2 cellular contexts compared by ENCODE assay signal in the genomic region with DNA sequence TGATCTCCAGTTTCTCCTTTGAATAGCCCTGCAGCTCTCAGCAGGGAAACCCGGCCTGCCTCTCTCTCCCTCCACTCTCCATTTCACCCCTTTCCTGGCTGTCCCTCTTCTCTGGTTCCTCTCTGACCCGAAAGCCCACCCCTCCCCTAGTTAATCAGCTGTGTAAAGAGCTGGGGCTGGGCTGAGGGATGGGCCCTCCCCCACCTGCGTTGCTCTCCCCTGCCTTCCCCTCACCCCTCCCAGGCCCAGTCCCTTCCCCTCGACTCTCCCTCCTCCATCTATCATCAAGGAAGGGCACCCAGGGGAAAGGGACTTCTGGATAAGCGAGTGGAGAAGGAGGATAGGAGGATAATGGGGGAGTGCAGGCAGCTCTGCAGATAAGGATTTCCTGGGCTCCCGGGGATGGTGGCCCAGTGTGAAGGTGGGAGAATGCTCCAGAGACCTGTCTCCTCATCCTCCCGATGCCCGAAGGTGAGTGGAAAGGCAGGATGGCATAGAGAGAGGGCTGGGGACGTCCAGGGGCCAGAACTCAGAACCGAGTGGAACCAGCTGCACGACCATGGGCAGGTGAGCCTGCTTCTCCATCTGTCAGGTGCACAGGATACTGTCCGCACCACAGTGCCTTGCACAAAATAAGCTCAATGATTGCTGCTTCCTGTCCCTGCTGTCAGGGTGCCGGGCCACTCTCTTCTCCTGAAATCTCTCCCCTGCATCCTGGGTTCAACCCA.
TF ChIP-seq lines count a peak whose summit lies in the region.

No MANE protein-coding gene starts in this region.

TF ChIP-seq in HCT116, 20 proteins besides CTCF, POLR2A, EP300 and RAD21:
- TF ChIP-seq SRF (IDR thresholded peaks at IDR 0.05; ENCODE audit: low read depth) (no peak), YY1 (IDR thresholded peaks at IDR 0.05; ENCODE audit: extremely low read depth, insufficient replicate concordance, low read depth, low read length) (no peak), TCF7L2 (IDR thresholded peaks at IDR 0.05; ENCODE audit: borderline replicate concordance, extremely low read depth, insufficient read depth, insufficient read length) (no peak), SIN3A (IDR thresholded peaks at IDR 0.05; ENCODE audit: low read depth) (no peak), FOSL1 (IDR thresholded peaks at IDR 0.05; ENCODE audit: low read depth) (no peak), ZNF274 (IDR thresholded peaks at IDR 0.05; ENCODE audit: low read depth, low read length) (no peak), EZH2 (IDR thresholded peaks at IDR 0.05) (no peak), ZFX (IDR thresholded peaks at IDR 0.05) (no peak), ELF1 (IDR thresholded peaks at IDR 0.05; ENCODE audit: borderline replicate concordance, low read depth) (no peak), JUND (IDR thresholded peaks at IDR 0.05) (no peak), CBX3 (IDR thresholded peaks at IDR 0.05; ENCODE audit: low read depth) (no peak)
- TF ChIP-seq, protein P1, sequence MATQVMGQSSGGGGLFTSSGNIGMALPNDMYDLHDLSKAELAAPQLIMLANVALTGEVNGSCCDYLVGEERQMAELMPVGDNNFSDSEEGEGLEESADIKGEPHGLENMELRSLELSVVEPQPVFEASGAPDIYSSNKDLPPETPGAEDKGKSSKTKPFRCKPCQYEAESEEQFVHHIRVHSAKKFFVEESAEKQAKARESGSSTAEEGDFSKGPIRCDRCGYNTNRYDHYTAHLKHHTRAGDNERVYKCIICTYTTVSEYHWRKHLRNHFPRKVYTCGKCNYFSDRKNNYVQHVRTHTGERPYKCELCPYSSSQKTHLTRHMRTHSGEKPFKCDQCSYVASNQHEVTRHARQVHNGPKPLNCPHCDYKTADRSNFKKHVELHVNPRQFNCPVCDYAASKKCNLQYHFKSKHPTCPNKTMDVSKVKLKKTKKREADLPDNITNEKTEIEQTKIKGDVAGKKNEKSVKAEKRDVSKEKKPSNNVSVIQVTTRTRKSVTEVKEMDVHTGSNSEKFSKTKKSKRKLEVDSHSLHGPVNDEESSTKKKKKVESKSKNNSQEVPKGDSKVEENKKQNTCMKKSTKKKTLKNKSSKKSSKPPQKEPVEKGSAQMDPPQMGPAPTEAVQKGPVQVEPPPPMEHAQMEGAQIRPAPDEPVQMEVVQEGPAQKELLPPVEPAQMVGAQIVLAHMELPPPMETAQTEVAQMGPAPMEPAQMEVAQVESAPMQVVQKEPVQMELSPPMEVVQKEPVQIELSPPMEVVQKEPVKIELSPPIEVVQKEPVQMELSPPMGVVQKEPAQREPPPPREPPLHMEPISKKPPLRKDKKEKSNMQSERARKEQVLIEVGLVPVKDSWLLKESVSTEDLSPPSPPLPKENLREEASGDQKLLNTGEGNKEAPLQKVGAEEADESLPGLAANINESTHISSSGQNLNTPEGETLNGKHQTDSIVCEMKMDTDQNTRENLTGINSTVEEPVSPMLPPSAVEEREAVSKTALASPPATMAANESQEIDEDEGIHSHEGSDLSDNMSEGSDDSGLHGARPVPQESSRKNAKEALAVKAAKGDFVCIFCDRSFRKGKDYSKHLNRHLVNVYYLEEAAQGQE (IDR thresholded peaks at IDR 0.05; ENCODE audit: low read depth): no peak
- TF ChIP-seq, protein P2, sequence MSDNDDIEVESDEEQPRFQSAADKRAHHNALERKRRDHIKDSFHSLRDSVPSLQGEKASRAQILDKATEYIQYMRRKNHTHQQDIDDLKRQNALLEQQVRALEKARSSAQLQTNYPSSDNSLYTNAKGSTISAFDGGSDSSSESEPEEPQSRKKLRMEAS (IDR thresholded peaks at IDR 0.05): no peak
- TF ChIP-seq, protein P3, sequence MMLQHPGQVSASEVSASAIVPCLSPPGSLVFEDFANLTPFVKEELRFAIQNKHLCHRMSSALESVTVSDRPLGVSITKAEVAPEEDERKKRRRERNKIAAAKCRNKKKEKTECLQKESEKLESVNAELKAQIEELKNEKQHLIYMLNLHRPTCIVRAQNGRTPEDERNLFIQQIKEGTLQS (IDR thresholded peaks at IDR 0.05): no peak
- TF ChIP-seq, protein P4, sequence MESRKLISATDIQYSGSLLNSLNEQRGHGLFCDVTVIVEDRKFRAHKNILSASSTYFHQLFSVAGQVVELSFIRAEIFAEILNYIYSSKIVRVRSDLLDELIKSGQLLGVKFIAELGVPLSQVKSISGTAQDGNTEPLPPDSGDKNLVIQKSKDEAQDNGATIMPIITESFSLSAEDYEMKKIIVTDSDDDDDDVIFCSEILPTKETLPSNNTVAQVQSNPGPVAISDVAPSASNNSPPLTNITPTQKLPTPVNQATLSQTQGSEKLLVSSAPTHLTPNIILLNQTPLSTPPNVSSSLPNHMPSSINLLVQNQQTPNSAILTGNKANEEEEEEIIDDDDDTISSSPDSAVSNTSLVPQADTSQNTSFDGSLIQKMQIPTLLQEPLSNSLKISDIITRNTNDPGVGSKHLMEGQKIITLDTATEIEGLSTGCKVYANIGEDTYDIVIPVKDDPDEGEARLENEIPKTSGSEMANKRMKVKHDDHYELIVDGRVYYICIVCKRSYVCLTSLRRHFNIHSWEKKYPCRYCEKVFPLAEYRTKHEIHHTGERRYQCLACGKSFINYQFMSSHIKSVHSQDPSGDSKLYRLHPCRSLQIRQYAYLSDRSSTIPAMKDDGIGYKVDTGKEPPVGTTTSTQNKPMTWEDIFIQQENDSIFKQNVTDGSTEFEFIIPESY (IDR thresholded peaks at IDR 0.05; ENCODE audit: extremely low read depth, insufficient replicate concordance, low read length): no peak

TF ChIP-seq in K562, 482 proteins besides CTCF, POLR2A, EP300 and RAD21:
- TF ChIP-seq L3MBTL2 (IDR thresholded peaks at IDR 0.05) (0 out of 2 replicates have a peak, but pooled peaks have one; percentile 5), MECOM (CRISPR knock-in tag; IDR thresholded peaks at IDR 0.05) (no peak), CBFA2T3 (IDR thresholded peaks at IDR 0.05) (0 out of 2 replicates have a peak, but pooled peaks have one; percentile 28), ZNF347 (CRISPR knock-in tag; IDR thresholded peaks at IDR 0.05; ENCODE audit: low read depth) (no peak), PHF8 (IDR thresholded peaks at IDR 0.05; ENCODE audit: borderline replicate concordance, low read length) (0 out of 2 replicates have a peak, but pooled peaks have one; percentile 4), NCOA1 (IDR thresholded peaks at IDR 0.05; ENCODE audit: low read depth) (no peak)
- TF ChIP-seq, protein P5, sequence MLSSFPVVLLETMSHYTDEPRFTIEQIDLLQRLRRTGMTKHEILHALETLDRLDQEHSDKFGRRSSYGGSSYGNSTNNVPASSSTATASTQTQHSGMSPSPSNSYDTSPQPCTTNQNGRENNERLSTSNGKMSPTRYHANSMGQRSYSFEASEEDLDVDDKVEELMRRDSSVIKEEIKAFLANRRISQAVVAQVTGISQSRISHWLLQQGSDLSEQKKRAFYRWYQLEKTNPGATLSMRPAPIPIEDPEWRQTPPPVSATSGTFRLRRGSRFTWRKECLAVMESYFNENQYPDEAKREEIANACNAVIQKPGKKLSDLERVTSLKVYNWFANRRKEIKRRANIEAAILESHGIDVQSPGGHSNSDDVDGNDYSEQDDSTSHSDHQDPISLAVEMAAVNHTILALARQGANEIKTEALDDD (IDR thresholded peaks at IDR 0.05): no peak
